9 cellular contexts compared by ENCODE assay signal in the genomic region with DNA sequence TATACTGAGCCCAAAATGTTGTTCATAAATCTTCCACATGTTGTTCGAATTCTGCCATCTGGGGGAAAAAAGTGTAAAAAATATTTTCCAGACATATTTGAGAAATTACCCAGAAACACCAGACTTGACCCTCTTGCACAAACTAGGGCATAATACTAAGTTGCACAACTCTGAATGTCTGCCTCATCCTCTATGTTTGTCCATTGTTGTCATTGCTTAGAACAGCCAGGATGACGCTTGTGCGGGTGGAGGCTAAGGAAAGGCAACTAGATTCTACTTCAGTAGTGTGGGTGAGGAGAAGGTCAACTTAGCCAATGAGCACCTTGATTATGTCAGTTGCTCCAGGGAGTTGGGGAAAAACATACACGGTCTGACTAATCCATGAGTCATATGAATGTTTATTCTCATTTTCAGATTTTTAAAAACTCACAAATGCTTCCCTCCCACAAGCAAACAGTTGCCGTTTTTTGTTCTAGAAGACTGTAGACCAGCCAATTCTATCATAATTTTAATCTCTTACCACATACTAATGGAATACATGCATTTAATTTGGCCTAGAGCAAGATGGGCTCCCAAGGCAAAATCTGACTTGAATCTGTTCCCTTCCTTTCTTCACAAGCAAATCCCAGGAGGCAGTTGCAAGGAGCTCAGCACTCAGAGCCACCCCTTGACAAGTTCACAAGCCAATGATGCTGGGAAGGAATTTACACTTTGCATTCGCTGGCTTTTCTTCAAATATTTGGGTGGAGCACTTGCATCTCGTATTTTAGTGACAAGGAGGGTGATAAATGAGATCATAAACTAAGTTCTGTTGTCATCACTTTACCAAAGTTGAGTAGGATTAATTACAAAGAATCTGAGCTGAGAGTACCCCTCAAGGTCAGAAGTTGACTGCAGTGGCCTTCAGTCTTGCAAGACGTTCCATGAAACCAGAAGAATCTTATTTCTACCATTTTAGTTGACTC.
DNase-seq lines count a peak whose midpoint lies in the region; ATAC-seq, FAIRE-seq and TF ChIP-seq lines count a peak whose summit lies in the region.
"Had no signal": no experiment of that assay in that cellular context is flagged by ENCODE, and none has a peak within 500 bp of the region (broad histone marks: within the 10 kb centered on the region; RNA-seq: fewer than 3 reads in every experiment).

No MANE protein-coding gene starts in this region.

- H4K20me1 ChIP-seq in smooth muscle cell (ENCODE audit: low read depth), result no peaks in the 10 kb centered on the region

- ATAC-seq in HG03095 (IDR thresholded peaks at IDR 0.05; ENCODE audit: unreplicated experiment), result no peak

- H3K9me3 ChIP-seq in smooth muscle cell (replicated peaks; ENCODE audit: low read depth) (no peaks in the 10 kb centered on the region), spleen (no peaks in the 10 kb centered on the region)

- H3K4me3 ChIP-seq in smooth muscle cell, result no peak overlapping the region
- H3K4me3 ChIP-seq in spleen, result no peak overlapping the region

- intact Hi-C loops in spleen (cut with DNase I; ENCODE audit: low total_unique reads), result no loop called here

- H3K36me3 ChIP-seq in smooth muscle cell (ENCODE audit: low read depth) (no peaks in the 10 kb centered on the region), spleen (no peaks in the 10 kb centered on the region)

- 39% methylated on average over 8 of the region's 8 CpGs for WGBS in smooth muscle cell (ENCODE audit: low lambda C conversion rate)
- 56 to 83% (median 69%) methylated on average over 8 of the region's 8 CpGs for WGBS in spleen, 5 donors

- TF ChIP-seq CTCF in smooth muscle cell (IDR thresholded peaks at IDR 0.05; ENCODE audit: borderline replicate concordance, insufficient read depth, poor library complexity, severe bottlenecking) (no peak), spleen (IDR thresholded peaks at IDR 0.05 in 8 of 11, conservative IDR thresholded peaks at IDR 0.05 in 3 of 11) (no peak)

- DNase-seq in H54 (ENCODE audit: insufficient read length, low spot score) (peak; percentile 78), SW480 (ENCODE audit: low spot score) (peak; percentile 49), foreskin melanocyte (peak; percentile 9), smooth muscle cell (lab: John Stamatoyannopoulos, UW; ENCODE audit: unreplicated experiment) (no peak), spleen (no peak), HEK293T (ENCODE audit: extremely low spot score) (no peak), NCI-H82 (lab: John Stamatoyannopoulos, UW) (no peak)
- DNase-seq: activated CD4-positive, CD25-positive, alpha-beta regulatory T cell had no signal

- no peak overlapping the region for H2AFZ ChIP-seq in smooth muscle cell (ENCODE audit: low read depth)

- peak; percentile 98 for FAIRE-seq in H54 (lab: Jason Lieb, UNC)

- H3K4me1 ChIP-seq in smooth muscle cell (ENCODE audit: low read depth) (no peaks in the 10 kb centered on the region), spleen (no peaks in the 10 kb centered on the region)

- POLR2A ChIA-PET in HEK293T (lab: Yijun Ruan, JAX), result no interaction called here

- CTCF ChIA-PET in HEK293T (lab: Yijun Ruan, JAX), result no interaction called here

- peak overlapping the region; percentile 75 for H3K27ac ChIP-seq in smooth muscle cell (ENCODE audit: low read depth)
- H3K27ac ChIP-seq in spleen, result no peak overlapping the region

- no peaks in the 10 kb centered on the region for H3F3A ChIP-seq in smooth muscle cell (ENCODE audit: low read depth)

- peaks cover 9% of the 10 kb centered on the region for H3K27me3 ChIP-seq in smooth muscle cell (ENCODE audit: low read depth)
- H3K27me3 ChIP-seq in spleen (replicated peaks in 1 of 7), result peaks cover 0 to 35% (median 4%) of the 10 kb centered on the region in 7 donors

- peak overlapping the region; percentile 35 for H3K9ac ChIP-seq in smooth muscle cell (ENCODE audit: low read depth)

- H3K4me2 ChIP-seq in smooth muscle cell, result peak overlapping the region; percentile 33

- no peak for TF ChIP-seq POLR2A in H54 (IDR thresholded peaks at IDR 0.05; ENCODE audit: low read depth, low read length)
- no peak for TF ChIP-seq POLR2A in spleen (IDR thresholded peaks at IDR 0.05)

- H3K79me2 ChIP-seq in smooth muscle cell (ENCODE audit: low read depth), result no peaks in the 10 kb centered on the region

TF ChIP-seq in HEK293T, 16 proteins besides CTCF, POLR2A, EP300 and RAD21:
- TF ChIP-seq BHLHE40 (IDR thresholded peaks at IDR 0.05; ENCODE audit: borderline replicate concordance), result no peak
- no peak for TF ChIP-seq FOXM1 (IDR thresholded peaks at IDR 0.05; ENCODE audit: borderline replicate concordance)
- no peak for TF ChIP-seq FOXK2 (IDR thresholded peaks at IDR 0.05)
- no peak for TF ChIP-seq TARDBP (IDR thresholded peaks at IDR 0.05)
- no peak for TF ChIP-seq SUZ12 (IDR thresholded peaks at IDR 0.05)
- no peak for TF ChIP-seq L3MBTL2 (conservative IDR thresholded peaks at IDR 0.05)
TF ChIP-seq in HEK293T: peak in this region for 0.

Comparison
In these comparisons a context has a peak if more than half of its experiments do, and no peak if none do; other contexts are left out.
1. DNase-seq: peak in H54 (single experiment), SW480 (single experiment) and foreskin melanocyte (single experiment); none in smooth muscle cell (single experiment), spleen (single experiment), HEK293T (single experiment) and NCI-H82 (single experiment).